ENCODE assay signal across 15 cellular contexts in the genomic region with DNA sequence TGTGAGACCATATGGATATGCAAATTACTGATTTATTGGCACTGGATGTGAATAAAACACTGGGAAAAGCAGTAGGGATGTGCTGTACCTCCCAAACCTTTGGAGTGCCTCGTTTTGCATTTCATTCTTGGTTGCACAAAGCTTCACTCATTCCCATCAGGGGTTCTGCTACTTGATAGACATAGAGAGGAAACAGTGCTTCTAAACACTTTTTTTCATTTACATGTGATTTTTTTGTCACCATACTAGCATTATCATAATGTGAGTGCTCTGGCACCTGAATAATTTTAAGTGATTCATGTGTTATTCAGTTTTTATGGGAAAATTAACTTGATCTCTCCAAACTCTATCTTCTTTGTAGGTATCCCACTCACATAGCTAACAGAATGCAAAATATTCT.
DNase-seq lines count a peak whose midpoint lies in the region; ATAC-seq lines count a peak whose summit lies in the region.
"Had no signal": no experiment of that assay in that cellular context is flagged by ENCODE, and none has a peak within 500 bp of the region (broad histone marks: within the 10 kb centered on the region; RNA-seq: fewer than 3 reads in every experiment).

No MANE protein-coding gene starts in this region.

- ATAC-seq in HG02870 (IDR thresholded peaks at IDR 0.05; ENCODE audit: unreplicated experiment) = no peak
- ATAC-seq in HG03457 (IDR thresholded peaks at IDR 0.05; ENCODE audit: unreplicated experiment) = no peak
- ATAC-seq: CD8-positive, alpha-beta T cell had no signal

- DNase-seq in NCI-H1694 treated with DMSO at 0.1 percent for 48 hours (lab: John Stamatoyannopoulos, UW) (peak; percentile 14), NCI-H1694 (lab: John Stamatoyannopoulos, UW) (no peak), NCI-H1048 (lab: John Stamatoyannopoulos, UW) (peak; percentile 34), inferior parietal cortex (ENCODE audit: extremely low spot score) (peak; percentile 27), dedifferentiated amniotic fluid mesenchymal stem cell (ENCODE audit: extremely low spot score) (no peak)
- DNase-seq: Caco-2; CD4-positive, CD25-positive, alpha-beta regulatory T cell; CD8-positive, alpha-beta T cell; DMS53; DMS79 treated with DMSO at 0.1 percent for 48 hours; GF-D8; GOT3; HFFc6 had no signal

Comparison
In these comparisons a context has a peak if more than half of its experiments do, and no peak if none do; other contexts are left out.
1. DNase-seq: peak in NCI-H1694 treated with DMSO at 0.1 percent for 48 hours (single experiment), NCI-H1048 (single experiment) and inferior parietal cortex (single experiment); none in NCI-H1694 (single experiment) and dedifferentiated amniotic fluid mesenchymal stem cell (single experiment).